9 cellular contexts compared by ENCODE assay signal in the genomic region with DNA sequence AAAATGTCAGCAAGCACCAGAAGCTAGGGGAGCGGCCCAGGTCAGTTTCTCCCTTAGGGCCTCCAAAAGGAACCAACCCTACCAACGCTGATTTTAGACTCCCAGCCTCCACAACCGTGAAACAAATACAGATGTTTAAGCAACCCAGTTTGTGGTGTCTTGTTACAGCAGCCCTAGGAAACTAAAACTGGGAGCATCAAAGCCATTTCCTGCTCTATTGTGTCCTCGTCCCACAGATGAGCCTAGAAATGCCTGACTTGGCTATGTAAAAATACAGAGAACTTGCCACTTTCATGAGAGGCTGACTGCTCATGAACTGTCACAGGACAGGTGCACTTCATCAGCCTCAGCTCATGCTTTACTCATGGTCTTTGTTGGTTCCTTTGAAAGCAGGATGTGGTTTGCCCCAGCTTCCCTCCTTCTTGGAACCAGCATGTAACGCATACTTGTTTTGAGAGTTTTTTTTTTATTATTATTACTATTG.
DNase-seq lines count a peak whose midpoint lies in the region; ATAC-seq and TF ChIP-seq lines count a peak whose summit lies in the region.
"Had no signal": no experiment of that assay in that cellular context is flagged by ENCODE, and none has a peak within 500 bp of the region (broad histone marks: within the 10 kb centered on the region; RNA-seq: fewer than 3 reads in every experiment).

No MANE protein-coding gene starts in this region.

- peak; percentile 87 for DNase-seq in AG04449 (ENCODE audit: low read depth, low spot score)
- DNase-seq in activated naive CD8-positive, alpha-beta T cell treated with anti-CD3 and anti-CD28 coated beads for 36 hours: peak; percentile 73
- peak; percentile 73 for DNase-seq in myocyte (ENCODE audit: low read depth)
- DNase-seq in T1000 (lab: John Stamatoyannopoulos, UW): no peak
- no peak for DNase-seq in HUDEP-2 (lab: John Stamatoyannopoulos, UW; ENCODE audit: unreplicated experiment in 76 of 76)

- ATAC-seq in GM19023 (IDR thresholded peaks at IDR 0.05; ENCODE audit: unreplicated experiment): peak; percentile 84
- peak; percentile 91 for ATAC-seq in HG03135 (IDR thresholded peaks at IDR 0.05; ENCODE audit: unreplicated experiment)
- peak; percentile 58 for ATAC-seq in SK-N-SH treated with all-trans-retinoic acid at 6 μM for 48 hours

- H3K27ac Mint-ChIP-seq in activated naive CD8-positive, alpha-beta T cell treated with anti-CD3 and anti-CD28 coated beads for 36 hours: peak overlapping the region; percentile 85

- CTCF ChIA-PET in AG04449 (lab: Yijun Ruan, JAX): interaction anchor here (2.2 kb wide), 1 partner anchor 10 kb away, joined by 6 read pairs; no protein-coding TSS in a partner anchor

- no peaks in the 10 kb centered on the region for H3K27me3 Mint-ChIP-seq in activated naive CD8-positive, alpha-beta T cell treated with anti-CD3 and anti-CD28 coated beads for 36 hours

- H3K4me3 Mint-ChIP-seq in activated naive CD8-positive, alpha-beta T cell treated with anti-CD3 and anti-CD28 coated beads for 36 hours: peak overlapping the region; percentile 35
- H3K4me3 Mint-ChIP-seq: neural crest cell had no signal

- H3K4me3 ChIP-seq in AG04449 (ENCODE audit: low read depth, low read length): no peak overlapping the region

- peaks cover 12% of the 10 kb centered on the region for H3K9me3 Mint-ChIP-seq in activated naive CD8-positive, alpha-beta T cell treated with anti-CD3 and anti-CD28 coated beads for 36 hours

- POLR2A ChIA-PET in AG04449 (lab: Yijun Ruan, JAX): interaction anchor here (0.7 to 1.4 kb wide), 3 partner anchors 25 to 97 kb away, joined by 3 to 6 read pairs (median 4); partner anchors contain the start of gene SLC39A10

- TF ChIP-seq CTCF in AG04449 (IDR thresholded peaks at IDR 0.05; ENCODE audit: insufficient read depth, low read length, missing control alignments): no peak

- H3K36me3 Mint-ChIP-seq in activated naive CD8-positive, alpha-beta T cell treated with anti-CD3 and anti-CD28 coated beads for 36 hours: peaks cover 26% of the 10 kb centered on the region

- H3K4me1 Mint-ChIP-seq in activated naive CD8-positive, alpha-beta T cell treated with anti-CD3 and anti-CD28 coated beads for 36 hours: peaks cover 61% of the 10 kb centered on the region
- H3K4me1 Mint-ChIP-seq: neural crest cell had no signal

TF ChIP-seq in SK-N-SH treated with all-trans-retinoic acid at 6 μM for 48 hours, 23 proteins besides CTCF, POLR2A, EP300 and RAD21:
- TF ChIP-seq ZNF565 (CRISPR knock-in tag; conservative IDR thresholded peaks at IDR 0.05; ENCODE audit: low read depth) (no peak), OSR1 (CRISPR knock-in tag; IDR thresholded peaks at IDR 0.05) (no peak), ARNTL (CRISPR knock-in tag; IDR thresholded peaks at IDR 0.05; ENCODE audit: borderline replicate concordance, low read depth) (no peak), TCF4 (CRISPR knock-in tag; IDR thresholded peaks at IDR 0.05; ENCODE audit: borderline replicate concordance) (no peak), PATZ1 (CRISPR knock-in tag; IDR thresholded peaks at IDR 0.05; ENCODE audit: borderline replicate concordance) (no peak), SNAI2 (CRISPR knock-in tag; IDR thresholded peaks at IDR 0.05) (no peak), ESRRG (CRISPR knock-in tag; IDR thresholded peaks at IDR 0.05) (no peak), GLIS3 (CRISPR knock-in tag; IDR thresholded peaks at IDR 0.05) (no peak), CSDC2 (CRISPR knock-in tag; IDR thresholded peaks at IDR 0.05) (no peak), CSRNP3 (CRISPR knock-in tag; IDR thresholded peaks at IDR 0.05) (no peak), ZFP3 (CRISPR knock-in tag; IDR thresholded peaks at IDR 0.05) (no peak), ZNF70 (CRISPR knock-in tag; IDR thresholded peaks at IDR 0.05) (no peak), ZC3H10 (CRISPR knock-in tag; IDR thresholded peaks at IDR 0.05) (no peak), TOX (CRISPR knock-in tag; IDR thresholded peaks at IDR 0.05; ENCODE audit: borderline replicate concordance) (no peak), POU6F1 (CRISPR knock-in tag; IDR thresholded peaks at IDR 0.05; ENCODE audit: borderline replicate concordance, low read depth) (no peak), ZNF8 (CRISPR knock-in tag; IDR thresholded peaks at IDR 0.05) (no peak), ISL1 (CRISPR knock-in tag; IDR thresholded peaks at IDR 0.05) (no peak), ZFP30 (CRISPR knock-in tag; IDR thresholded peaks at IDR 0.05) (no peak), BACH2 (CRISPR knock-in tag; IDR thresholded peaks at IDR 0.05; ENCODE audit: borderline replicate concordance) (no peak)

Comparison
In these comparisons a context has a peak if more than half of its experiments do, and no peak if none do; other contexts are left out.
1. DNase-seq: peak in AG04449 (single experiment), activated naive CD8-positive, alpha-beta T cell treated with anti-CD3 and anti-CD28 coated beads for 36 hours (single experiment) and myocyte (single experiment); none in T1000 (single experiment) and HUDEP-2 (0 of 76).
2. Peak in every context shown above with its lines, with median percentiles within 50 percentile points of each other: ATAC-seq.